In the genomic region with DNA sequence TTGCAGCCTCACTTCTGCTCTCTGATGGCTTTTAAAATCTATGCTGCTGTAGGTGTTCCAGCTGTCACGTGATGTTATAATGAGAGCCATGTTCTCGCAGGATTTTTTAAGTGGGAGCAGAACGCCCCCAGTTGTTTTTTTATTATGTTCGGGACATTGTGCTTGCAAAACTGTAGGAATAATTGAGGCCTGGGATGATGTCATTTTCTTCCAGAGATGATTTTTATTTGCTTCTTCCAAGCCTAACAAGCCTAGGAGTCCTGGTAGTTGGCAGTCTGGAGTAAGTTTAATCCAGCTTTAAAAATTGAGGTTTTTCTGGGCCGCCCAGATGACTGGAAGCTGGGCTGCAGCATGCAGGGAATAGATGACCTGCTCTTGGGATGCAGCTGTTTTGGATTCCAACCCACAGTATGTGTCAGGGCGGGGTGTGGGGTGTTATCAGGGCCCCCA, we compare ENCODE assay signal across 27 cellular contexts. TPM values are rescaled to one million over a fixed set of nuclear protein-coding genes. Genes with fewer than 3 reads are reported as not detected.
A peak's percentile ranks its signal among the peaks of the same experiment; 100 is the strongest.
DNase-seq lines count a peak whose midpoint lies in the region; ATAC-seq lines count a peak whose summit lies in the region.
"Had no signal": no experiment of that assay in that cellular context is flagged by ENCODE, and none has a peak within 500 bp of the region (broad histone marks: within the 10 kb centered on the region; RNA-seq: fewer than 3 reads in every experiment).

No MANE protein-coding gene starts in this region.

- DNase-seq in AG20443 (ENCODE audit: low spot score), result peak; percentile 61
- DNase-seq in LHCN-M2 (ENCODE audit: low read depth), result peak; percentile 80
- peak in 8 of 61 donors; percentile 28 to 74 (median 42) for DNase-seq in caudate nucleus (lab: John Stamatoyannopoulos, UW)
- DNase-seq in sciatic nerve (ENCODE audit: low spot score), result peak; percentile 57
- no peak for DNase-seq in cerebellum (ENCODE audit: low spot score)
- DNase-seq in effector memory CD8-positive, alpha-beta T cell, result no peak
- DNase-seq in posterior vena cava (ENCODE audit: low spot score), result no peak
- DNase-seq: activated CD4-positive, alpha-beta memory T cell treated with anti-CD3 and anti-CD28 coated beads for 36 hours; activated effector memory CD4-positive, alpha-beta T cell treated with anti-CD3 and anti-CD28 coated beads, Interleukin-2, amount 50 U/mL, for 16 hours; AML-193; brain microvascular endothelial cell; COR-L47; cortex of kidney; DMS79; foreskin melanocyte; immature natural killer cell; Kasumi-1; left ventricle myocardium inferior; NCI-H510A; stimulated activated CD4-positive, alpha-beta T cell treated with anti-CD3 and anti-CD28 coated beads, Interleukin-1b, Interleukin-23, amount 100 ng/mL, for 48 hours; testis had no signal

- H3K27me3 Mint-ChIP-seq in effector memory CD8-positive, alpha-beta T cell, result peaks cover 17 to 34% of the 10 kb centered on the region in 2 donors

- H3K27ac Mint-ChIP-seq in effector memory CD8-positive, alpha-beta T cell, result no peak overlapping the region
- H3K27ac Mint-ChIP-seq: activated CD4-positive, alpha-beta memory T cell treated with anti-CD3 and anti-CD28 coated beads for 36 hours; immature natural killer cell; stimulated activated effector memory CD8-positive, alpha-beta T cell treated with anti-CD3 and anti-CD28 coated beads, Interleukin-12 subunit alpha, Interleukin-12 subunit beta, amount 100 ng/mL, for 72 hours; T-helper 2 cell treated with Interferon-gamma antibody and Interleukin-4, amounts not matched to agents 5 μg/mL and 100 μg/mL, for 36 hours; WTC11 had no signal

- no peaks in the 10 kb centered on the region for H3K36me3 Mint-ChIP-seq in effector memory CD8-positive, alpha-beta T cell (ENCODE audit: insufficient read depth)
- H3K36me3 Mint-ChIP-seq: activated CD4-positive, alpha-beta memory T cell treated with anti-CD3 and anti-CD28 coated beads for 36 hours; immature natural killer cell; WTC11 had no signal

- H3K4me3 Mint-ChIP-seq in effector memory CD8-positive, alpha-beta T cell, result no peak overlapping the region
- H3K4me3 Mint-ChIP-seq: activated CD4-positive, alpha-beta memory T cell treated with anti-CD3 and anti-CD28 coated beads for 36 hours; immature natural killer cell; stimulated activated effector memory CD8-positive, alpha-beta T cell treated with anti-CD3 and anti-CD28 coated beads, Interleukin-12 subunit alpha, Interleukin-12 subunit beta, amount 100 ng/mL, for 72 hours; T-helper 2 cell treated with Interferon-gamma antibody and Interleukin-4, amounts not matched to agents 5 μg/mL and 100 μg/mL, for 36 hours; WTC11 had no signal

- peak; percentile 64 for ATAC-seq in sciatic nerve
- no peak for ATAC-seq in HG02642 (IDR thresholded peaks at IDR 0.05; ENCODE audit: poor library complexity, unreplicated experiment)
- no peak for ATAC-seq in effector memory CD8-positive, alpha-beta T cell (replicated peaks)
- ATAC-seq: stimulated activated effector memory CD8-positive, alpha-beta T cell treated with anti-CD3 and anti-CD28 coated beads, Interleukin-12 subunit alpha, Interleukin-12 subunit beta, amount 100 ng/mL, for 72 hours; WTC11 had no signal

- H3K9me3 Mint-ChIP-seq in effector memory CD8-positive, alpha-beta T cell, result no peaks in the 10 kb centered on the region
- H3K9me3 Mint-ChIP-seq: activated CD4-positive, alpha-beta memory T cell treated with anti-CD3 and anti-CD28 coated beads for 36 hours; immature natural killer cell; stimulated activated effector memory CD8-positive, alpha-beta T cell treated with anti-CD3 and anti-CD28 coated beads, Interleukin-12 subunit alpha, Interleukin-12 subunit beta, amount 100 ng/mL, for 72 hours; T-helper 2 cell treated with Interferon-gamma antibody and Interleukin-4, amounts not matched to agents 5 μg/mL and 100 μg/mL, for 36 hours; WTC11 had no signal

- H3K4me1 Mint-ChIP-seq in effector memory CD8-positive, alpha-beta T cell (ENCODE audit: low read depth in 2 of 2), result peaks cover 11% of the 10 kb centered on the region in 2 donors

- intact Hi-C loops in sciatic nerve (cut with DNase I), result no loop called here
- intact Hi-C loops in posterior vena cava (cut with DNase I), result no loop called here

- H3K27ac ChIP-seq in caudate nucleus (ENCODE audit: low read depth, low read length), result peak overlapping the region; percentile 73
- H3K27ac ChIP-seq: brain microvascular endothelial cell, hepatocyte, left ventricle myocardium inferior, testis had no signal

RNA-seq across cellular contexts. Expression of gene CHIT1, which starts 34.6 kb away (rescaled TPM):
- total RNA-seq in LHCN-M2 (2014; rRNA removed) (2.4 and 3.9 TPM in 2 replicates), sciatic nerve (0.22 TPM), cerebellum (1.5 TPM), posterior vena cava (under 1 TPM; 0.14 to 0.33 TPM)
- 3.3 TPM for polyA plus RNA-seq in LHCN-M2 (2012)
- total RNA-seq: left ventricle myocardium inferior had no signal
- polyA plus RNA-seq: immature natural killer cell, neural cell had no signal

RNA-seq across cellular contexts. Expression of gene BTG2, which starts 41.2 kb away (rescaled TPM):
- total RNA-seq in LHCN-M2 (2014; rRNA removed) (19.0 and 30.4 TPM in 2 replicates), sciatic nerve (83.5 TPM), cerebellum (17.4 TPM), posterior vena cava (100 to 1,000 TPM in 1 of 2 donors, 10 to 100 TPM in 1; 64.7 to 153 TPM)
- 25.1 TPM for polyA plus RNA-seq in LHCN-M2 (2012)

Comparison
In these comparisons a context has a peak if more than half of its experiments do, and no peak if none do; other contexts are left out.
1. DNase-seq: peak in AG20443 (single experiment), LHCN-M2 (single experiment) and sciatic nerve (single experiment); none in cerebellum (single experiment), effector memory CD8-positive, alpha-beta T cell (0 of 3) and posterior vena cava (single experiment).